In genomic region chrX:101079736-101080135, GRCh38 we compare ENCODE assay signal across 1 cellular context.
TF ChIP-seq lines count a peak whose summit lies in the region.

No MANE protein-coding gene starts in this region.

TF ChIP-seq in SK-N-SH, 30 proteins besides CTCF, POLR2A, EP300 and RAD21 (continued from another document):
- TF ChIP-seq PBX3 (IDR thresholded peaks at IDR 0.05) (no peak), REST (IDR thresholded peaks at IDR 0.05; ENCODE audit: low read depth, low read length) (no peak), USF2 (IDR thresholded peaks at IDR 0.05; ENCODE audit: borderline replicate concordance, low read depth, low read length) (no peak), RFX5 (IDR thresholded peaks at IDR 0.05; ENCODE audit: low read length) (no peak), SIN3A (IDR thresholded peaks at IDR 0.05; ENCODE audit: borderline replicate concordance, low read depth, low read length) (no peak), JUND (IDR thresholded peaks at IDR 0.05) (no peak), POLR2AphosphoS5 (IDR thresholded peaks at IDR 0.05; ENCODE audit: low read depth, low read length) (no peak), RCOR1 (IDR thresholded peaks at IDR 0.05; ENCODE audit: low read length) (no peak), FOXJ3 (CRISPR knock-in tag; IDR thresholded peaks at IDR 0.05) (no peak), IRF3 (IDR thresholded peaks at IDR 0.05; ENCODE audit: low read depth, low read length) (no peak)
TF ChIP-seq in SK-N-SH: peak in this region for 0.
